ENCODE assay signal across 25 cellular contexts in genomic region chr4:89382439-89382838, GRCh38.
A peak's percentile ranks its signal among the peaks of the same experiment; 100 is the strongest.
DNase-seq lines count a peak whose midpoint lies in the region; ATAC-seq and TF ChIP-seq lines count a peak whose summit lies in the region.
"Had no signal": no experiment of that assay in that cellular context is flagged by ENCODE, and none has a peak within 500 bp of the region (broad histone marks: within the 10 kb centered on the region; RNA-seq: fewer than 3 reads in every experiment).

No MANE protein-coding gene starts in this region.

- H3K4me2 ChIP-seq in HCT116 (ENCODE audit: low read length): no peak overlapping the region
- H3K4me2 ChIP-seq: SK-N-SH had no signal

- no peaks in the 10 kb centered on the region for H3K9me3 ChIP-seq in HCT116 (ENCODE audit: control insufficient read depth in 1 of 2, insufficient read depth in 1 of 2, low read depth in 1 of 2, low read length in 2 of 2)
- H3K9me3 ChIP-seq in sigmoid colon: no peaks in the 10 kb centered on the region
- H3K9me3 ChIP-seq: SK-N-SH had no signal

- ATAC-seq in HCT116: no peak
- no peak for ATAC-seq in HG03175 (IDR thresholded peaks at IDR 0.05; ENCODE audit: unreplicated experiment)
- ATAC-seq: CD8-positive, alpha-beta T cell; Panc1 had no signal

- no peaks in the 10 kb centered on the region for H3K4me1 ChIP-seq in HCT116 (ENCODE audit: control insufficient read depth in 1 of 2, insufficient read depth in 2 of 2, low read length in 2 of 2)
- no peaks in the 10 kb centered on the region for H3K4me1 ChIP-seq in sigmoid colon

- H3K27me3 ChIP-seq in HCT116 (ENCODE audit: insufficient read depth, low read length) (no peaks in the 10 kb centered on the region), sigmoid colon (no peaks in the 10 kb centered on the region)

- TF ChIP-seq CTCF in HCT116 (IDR thresholded peaks at IDR 0.05 in 2 of 3, conservative IDR thresholded peaks at IDR 0.05 in 1 of 3; ENCODE audit: borderline replicate concordance in 1 of 3, insufficient read depth in 1 of 3, low read depth in 2 of 3, low read length in 2 of 3) (no peak), sigmoid colon (IDR thresholded peaks at IDR 0.05) (no peak)

- TF ChIP-seq EP300 in sigmoid colon (IDR thresholded peaks at IDR 0.05): no peak

- no peaks in the 10 kb centered on the region for H3K79me2 ChIP-seq in HCT116 (ENCODE audit: insufficient read depth, low read length)

- H2AFZ ChIP-seq in HCT116 (ENCODE audit: low read depth, low read length, poor library complexity, severe bottlenecking): no peak overlapping the region

- H3K9me2 ChIP-seq in HCT116 (ENCODE audit: insufficient read depth): no peaks in the 10 kb centered on the region
- H3K9me2 ChIP-seq: SK-N-SH had no signal

- no peak for TF ChIP-seq RAD21 in HCT116 (IDR thresholded peaks at IDR 0.05; ENCODE audit: low read depth)

- H3K4me3 ChIP-seq in HCT116 (replicated peaks in 1 of 2; ENCODE audit: low read depth in 1 of 2, low read length in 2 of 2) (no peak overlapping the region), sigmoid colon (no peak overlapping the region)

- RAD21 ChIA-PET in HCT116 (lab: Charles Lee; ENCODE audit: low non-redundant PET in 1 of 2, low total read pairs in 2 of 2, uncharacterized antibody in 2 of 2, unreplicated experiment in 2 of 2): no interaction called here

- WGBS in sigmoid colon, 2 donors: 25 to 55% methylated on average over 2 of the region's 2 CpGs

- in situ Hi-C loops in SK-MEL-5 (cut with HindIII; ENCODE audit: low pct_unique_long_range_greater_than_20kb, low sequenced_read_pairs): no loop called here

- CTCF ChIA-PET in HCT116 (lab: Charles Lee): no interaction called here

- no peak for TF ChIP-seq POLR2A in HCT116 (IDR thresholded peaks at IDR 0.05; ENCODE audit: borderline replicate concordance, extremely low read depth, insufficient read depth, insufficient read length)
- no peak for TF ChIP-seq POLR2A in sigmoid colon (IDR thresholded peaks at IDR 0.05)

- H3K27ac ChIP-seq in HCT116 (ENCODE audit: low read depth, low read length) (no peak overlapping the region), sigmoid colon (no peak overlapping the region)
- H3K27ac ChIP-seq: C4-2B had no signal

- intact Hi-C loops in HCT116 (cut with micrococcal nuclease) (no loop called here), sigmoid colon (cut with DNase I) (no loop called here)

- no peaks in the 10 kb centered on the region for H4K20me1 ChIP-seq in HCT116 (ENCODE audit: insufficient read depth)

- no TSS peak for BruUV-seq in HCT116 (replicated peaks; lab: Mats Ljungman, UMichigan)

- DNase-seq in HCT116 (ENCODE audit: low read depth, low spot score) (peak; percentile 12), SK-MEL-5 (ENCODE audit: low read depth, low spot score) (peak; percentile 52), dermis blood vessel endothelial cell (peak; percentile 55), mesenteric fat pad (ENCODE audit: low spot score) (no peak), hippocampal formation (lab: John Stamatoyannopoulos, UW) (no peak), sigmoid colon (no peak)
- DNase-seq: CD8-positive, alpha-beta T cell; DMS 273 treated with DMSO at 0.1 percent for 48 hours; DMS79; EL; GDM1; IMR-90; KG1; MM.1S; NCI-H1048; NCI-H1694 treated with DMSO at 0.1 percent for 48 hours; NCI-H2081; NCI-H2227 treated with DMSO at 0.1 percent for 48 hours; NCI-H526 treated with DMSO at 0.1 percent for 48 hours; SIG-M5; SK-N-SH; SW 1271 had no signal

- H3K36me3 ChIP-seq in HCT116 (ENCODE audit: control insufficient read depth in 1 of 2, insufficient read depth in 2 of 2, low read length in 2 of 2) (no peaks in the 10 kb centered on the region), sigmoid colon (no peaks in the 10 kb centered on the region)

- no peak overlapping the region for H3K9ac ChIP-seq in HCT116 (ENCODE audit: low read length)
- H3K9ac ChIP-seq: SK-N-SH had no signal

- POLR2A ChIA-PET in HCT116 (lab: Charles Lee): no interaction called here

TF ChIP-seq in HCT116, 20 proteins besides CTCF, POLR2A, EP300 and RAD21:
- no peak for TF ChIP-seq ZNF274 (IDR thresholded peaks at IDR 0.05; ENCODE audit: low read depth, low read length)

Comparison
In these comparisons a context has a peak if more than half of its experiments do, and no peak if none do; other contexts are left out.
1. DNase-seq: peak in HCT116 (single experiment), SK-MEL-5 (single experiment) and dermis blood vessel endothelial cell (single experiment); none in mesenteric fat pad (single experiment), hippocampal formation (0 of 2) and sigmoid colon (single experiment).